Comparison of ENCODE assay signal across 26 cellular contexts in genomic region chr18:23524213-23524707, GRCh38. TPM values are rescaled to one million over a fixed set of nuclear protein-coding genes. Genes with fewer than 3 reads are reported as not detected.
DNase-seq lines count a peak whose midpoint lies in the region; ATAC-seq and TF ChIP-seq lines count a peak whose summit lies in the region.
"Had no signal": no experiment of that assay in that cellular context is flagged by ENCODE, and none has a peak within 500 bp of the region (broad histone marks: within the 10 kb centered on the region; RNA-seq: fewer than 3 reads in every experiment).

No MANE protein-coding gene starts in this region.

- TF ChIP-seq RAD21 in liver (IDR thresholded peaks at IDR 0.05) = peak in 1 of 2 donors; percentile 4

- H3K23ac ChIP-seq in trophoblast cell (ENCODE audit: low read length) = no peak overlapping the region

- H3K27me3 Mint-ChIP-seq in activated T-cell treated with anti-CD3 and anti-CD28 coated beads, Interleukin-2, amount 50 U/mL, for 72 hours (ENCODE audit: low read depth) = no peaks in the 10 kb centered on the region
- H3K27me3 Mint-ChIP-seq in activated T-cell treated with anti-CD3 and anti-CD28 coated beads, Interleukin-2, amount 50 U/mL, for 24 hours = no peaks in the 10 kb centered on the region
- H3K27me3 Mint-ChIP-seq in T-helper 17 cell = no peaks in the 10 kb centered on the region
- no peaks in the 10 kb centered on the region for H3K27me3 Mint-ChIP-seq in stimulated activated memory B cell treated with anti-CD40 and anti-IgM and Interleukin-4, amounts not matched to agents 10 μg/mL and 1 μg/mL and 100 μg/mL, for 72 hours
- H3K27me3 Mint-ChIP-seq: activated CD4-positive, alpha-beta memory T cell treated with anti-CD3 and anti-CD28 coated beads, Interleukin-2, amount 10 ng/mL, durations not matched to agents 7 days and 5 days; CD8-positive, alpha-beta memory T cell had no signal

- no peak overlapping the region for H2BK120ac ChIP-seq in trophoblast cell (ENCODE audit: insufficient read depth, low read length, poor library complexity)

- H3K9me3 ChIP-seq in T-helper 17 cell (ENCODE audit: control insufficient read depth, low read length, poor library complexity, severe bottlenecking) (no peaks in the 10 kb centered on the region), liver (ENCODE audit: control insufficient read depth in 4 of 4, low read length in 3 of 4) (no peaks in the 10 kb centered on the region), trophoblast cell (ENCODE audit: insufficient read depth, low read depth, low read length) (no peaks in the 10 kb centered on the region)
- H3K9me3 ChIP-seq: adrenal gland had no signal

- no peaks in the 10 kb centered on the region for H3K79me2 ChIP-seq in trophoblast cell (ENCODE audit: control insufficient read depth, insufficient read depth, low read length, poor library complexity)
- H3K79me2 ChIP-seq: parathyroid adenoma had no signal

- no peak overlapping the region for H4K91ac ChIP-seq in trophoblast cell (ENCODE audit: low read depth, low read length)

- no peak overlapping the region for H3K14ac ChIP-seq in trophoblast cell (ENCODE audit: low read length)

- peak overlapping the region; percentile 20 for H3K27ac Mint-ChIP-seq in activated T-cell treated with anti-CD3 and anti-CD28 coated beads, Interleukin-2, amount 50 U/mL, for 72 hours
- H3K27ac Mint-ChIP-seq in activated T-cell treated with anti-CD3 and anti-CD28 coated beads, Interleukin-2, amount 50 U/mL, for 24 hours = no peak overlapping the region
- H3K27ac Mint-ChIP-seq in T-helper 17 cell = peak overlapping the region; percentile 68
- H3K27ac Mint-ChIP-seq in stimulated activated memory B cell treated with anti-CD40 and anti-IgM and Interleukin-4, amounts not matched to agents 10 μg/mL and 1 μg/mL and 100 μg/mL, for 72 hours = peak overlapping the region; percentile 55
- H3K27ac Mint-ChIP-seq: nephron progenitor cell had no signal

- no peak overlapping the region for H3K18ac ChIP-seq in trophoblast cell (ENCODE audit: low read length)

- H2AK5ac ChIP-seq in trophoblast cell (ENCODE audit: low read length) = no peak overlapping the region

- H3K27me3 ChIP-seq in liver (ENCODE audit: control insufficient read depth in 4 of 4, insufficient read depth in 4 of 4, low read length in 3 of 4) (no peaks in the 10 kb centered on the region), trophoblast cell (ENCODE audit: insufficient read depth, low read length) (no peaks in the 10 kb centered on the region)
- H3K27me3 ChIP-seq: adrenal gland had no signal

- no peak overlapping the region for H3K4me3 Mint-ChIP-seq in activated T-cell treated with anti-CD3 and anti-CD28 coated beads, Interleukin-2, amount 50 U/mL, for 72 hours
- no peak overlapping the region for H3K4me3 Mint-ChIP-seq in activated T-cell treated with anti-CD3 and anti-CD28 coated beads, Interleukin-2, amount 50 U/mL, for 24 hours
- no peak overlapping the region for H3K4me3 Mint-ChIP-seq in T-helper 17 cell
- no peak overlapping the region for H3K4me3 Mint-ChIP-seq in stimulated activated memory B cell treated with anti-CD40 and anti-IgM and Interleukin-4, amounts not matched to agents 10 μg/mL and 1 μg/mL and 100 μg/mL, for 72 hours
- H3K4me3 Mint-ChIP-seq: activated CD4-positive, alpha-beta memory T cell treated with anti-CD3 and anti-CD28 coated beads, Interleukin-2, amount 10 ng/mL, durations not matched to agents 7 days and 5 days; CD8-positive, alpha-beta memory T cell; nephron progenitor cell had no signal

- H3K4me3 ChIP-seq in liver (ENCODE audit: low read depth in 1 of 3, low read length in 3 of 3) = no peak overlapping the region
- H3K4me3 ChIP-seq in trophoblast cell (ENCODE audit: low read depth, low read length) = no peak overlapping the region
- H3K4me3 ChIP-seq: adrenal gland had no signal

- H4K8ac ChIP-seq in trophoblast cell (ENCODE audit: low read depth, low read length) = no peak overlapping the region

- H3K4me1 Mint-ChIP-seq in activated T-cell treated with anti-CD3 and anti-CD28 coated beads, Interleukin-2, amount 50 U/mL, for 72 hours (ENCODE audit: low read depth) = peaks cover 10% of the 10 kb centered on the region
- peaks cover 12% of the 10 kb centered on the region for H3K4me1 Mint-ChIP-seq in activated T-cell treated with anti-CD3 and anti-CD28 coated beads, Interleukin-2, amount 50 U/mL, for 24 hours (ENCODE audit: low read depth)
- peaks cover 7% of the 10 kb centered on the region for H3K4me1 Mint-ChIP-seq in T-helper 17 cell
- peaks cover 16% of the 10 kb centered on the region for H3K4me1 Mint-ChIP-seq in stimulated activated memory B cell treated with anti-CD40 and anti-IgM and Interleukin-4, amounts not matched to agents 10 μg/mL and 1 μg/mL and 100 μg/mL, for 72 hours

- H2AFZ ChIP-seq in trophoblast cell (ENCODE audit: insufficient read depth, low read length, poor library complexity) = no peak overlapping the region
- H2AFZ ChIP-seq: parathyroid adenoma had no signal

- H3K4me2 ChIP-seq in trophoblast cell (ENCODE audit: low read length) = no peak overlapping the region

- H3K36me3 ChIP-seq in liver (ENCODE audit: control insufficient read depth in 4 of 4, insufficient read depth in 3 of 4, low read depth in 1 of 4, low read length in 3 of 4) = peaks cover 22 to 65% (median 54%) of the 10 kb centered on the region in 4 donors
- peaks cover 34 to 55% of the 10 kb centered on the region in 2 experiments for H3K36me3 ChIP-seq in trophoblast cell (ENCODE audit: control insufficient read depth in 1 of 2, insufficient read depth in 2 of 2, low read length in 2 of 2)

- peaks cover 6% of the 10 kb centered on the region for H3K79me1 ChIP-seq in trophoblast cell (ENCODE audit: low read length)

- no peak overlapping the region for H2BK12ac ChIP-seq in trophoblast cell (ENCODE audit: low read length)

- H4K12ac ChIP-seq in trophoblast cell (ENCODE audit: low read depth, low read length) = no peak overlapping the region

- no peak for DNase-seq in activated T-cell treated with anti-CD3 and anti-CD28 coated beads, Interleukin-2, amount 50 U/mL, for 72 hours
- no peak for DNase-seq in activated T-cell treated with anti-CD3 and anti-CD28 coated beads, Interleukin-2, amount 50 U/mL, for 24 hours
- DNase-seq in T-helper 17 cell (no peak), trophoblast cell (no peak), anterior cingulate cortex (lab: John Stamatoyannopoulos, UW) (no peak)
- no peak for DNase-seq in activated T-cell treated with anti-CD3 and anti-CD28 coated beads, Interleukin-2, amount 50 U/mL, for 1 hour
- DNase-seq: activated CD4-positive, alpha-beta memory T cell treated with anti-CD3 and anti-CD28 coated beads, Interleukin-2, amount 10 ng/mL, durations not matched to agents 7 days and 5 days; activated CD4-positive, CD25-positive, alpha-beta regulatory T cell treated with anti-CD3 and anti-CD28 coated beads, Interleukin-2, amount 50 U/mL, for 72 hours; activated effector memory CD4-positive, alpha-beta T cell treated with anti-CD3 and anti-CD28 coated beads, Interleukin-2, amount 50 U/mL, for 16 hours; adrenal gland; CD8-positive, alpha-beta memory T cell; effector CD8-positive, alpha-beta T cell; GOT3; islet precursor cell; left ventricle myocardium superior; NCI-H2029; NCI-H226; NCI-H748 treated with DMSO at 0.1 percent for 48 hours; nephron progenitor cell; stimulated activated CD4-positive, alpha-beta T cell treated with anti-CD3 and anti-CD28 coated beads, Interleukin-2, amount 100 ng/mL, for 24 hours; T-helper 1 cell had no signal

- H3K9ac ChIP-seq in liver (ENCODE audit: low read depth in 1 of 2, low read length in 2 of 2) (no peak overlapping the region), trophoblast cell (ENCODE audit: low read length) (no peak overlapping the region)
- H3K9ac ChIP-seq: parathyroid adenoma had no signal

- no peak overlapping the region for H3K4ac ChIP-seq in trophoblast cell (ENCODE audit: low read depth, low read length)

- 73% methylated on average over 14 of the region's 14 CpGs for WGBS in liver
- no CpG with 5 or more reads among the region's 14 CpGs for WGBS in trophoblast cell (ENCODE audit: extremely low coverage, insufficient coverage, insufficient read length)

- peaks cover 0 to 12% (median 5%) of the 10 kb centered on the region in 4 donors for H3K4me1 ChIP-seq in liver (ENCODE audit: control insufficient read depth in 4 of 4, insufficient read depth in 4 of 4, low read length in 3 of 4)
- H3K4me1 ChIP-seq in trophoblast cell (ENCODE audit: control insufficient read depth in 1 of 2, insufficient read depth in 2 of 2, low read length in 2 of 2) = peaks cover 14 to 20% of the 10 kb centered on the region in 2 experiments
- H3K4me1 ChIP-seq: adrenal gland had no signal

- ATAC-seq in activated T-cell treated with anti-CD3 and anti-CD28 coated beads, Interleukin-2, amount 50 U/mL, for 72 hours (replicated peaks in 1 of 2) = no peak
- ATAC-seq in T-helper 17 cell = no peak
- ATAC-seq in stimulated activated memory B cell treated with anti-CD40 and anti-IgM and Interleukin-4, amounts not matched to agents 10 μg/mL and 1 μg/mL and 100 μg/mL, for 72 hours = no peak
- ATAC-seq: left ventricle myocardium superior had no signal

- H2BK5ac ChIP-seq in trophoblast cell (ENCODE audit: low read depth, low read length, poor library complexity) = no peak overlapping the region

- no peak for TF ChIP-seq CTCF in liver (IDR thresholded peaks at IDR 0.05; ENCODE audit: low read depth, low read length, missing input control)

- no peaks in the 10 kb centered on the region for H3K9me3 Mint-ChIP-seq in activated T-cell treated with anti-CD3 and anti-CD28 coated beads, Interleukin-2, amount 50 U/mL, for 72 hours
- H3K9me3 Mint-ChIP-seq in activated T-cell treated with anti-CD3 and anti-CD28 coated beads, Interleukin-2, amount 50 U/mL, for 24 hours = no peaks in the 10 kb centered on the region
- H3K9me3 Mint-ChIP-seq in stimulated activated memory B cell treated with anti-CD40 and anti-IgM and Interleukin-4, amounts not matched to agents 10 μg/mL and 1 μg/mL and 100 μg/mL, for 72 hours = no peaks in the 10 kb centered on the region
- H3K9me3 Mint-ChIP-seq: activated CD4-positive, alpha-beta memory T cell treated with anti-CD3 and anti-CD28 coated beads, Interleukin-2, amount 10 ng/mL, durations not matched to agents 7 days and 5 days; CD8-positive, alpha-beta memory T cell; nephron progenitor cell had no signal

- H3K36me3 Mint-ChIP-seq in activated T-cell treated with anti-CD3 and anti-CD28 coated beads, Interleukin-2, amount 50 U/mL, for 72 hours (ENCODE audit: insufficient read depth in 2 of 2) = peaks cover 13 to 35% of the 10 kb centered on the region in 2 donors
- H3K36me3 Mint-ChIP-seq in activated T-cell treated with anti-CD3 and anti-CD28 coated beads, Interleukin-2, amount 50 U/mL, for 24 hours (ENCODE audit: low read depth) = peaks cover 87% of the 10 kb centered on the region
- H3K36me3 Mint-ChIP-seq in T-helper 17 cell (ENCODE audit: low read depth) = peaks cover 2% of the 10 kb centered on the region
- H3K36me3 Mint-ChIP-seq in stimulated activated memory B cell treated with anti-CD40 and anti-IgM and Interleukin-4, amounts not matched to agents 10 μg/mL and 1 μg/mL and 100 μg/mL, for 72 hours = peaks cover 74% of the 10 kb centered on the region

- H3K27ac ChIP-seq in liver (ENCODE audit: low read depth in 1 of 2, low read length in 2 of 2) (peak overlapping the region; percentile 47 to 77), trophoblast cell (ENCODE audit: low read depth, low read length) (no peak overlapping the region)
- H3K27ac ChIP-seq: 22Rv1, epithelial cell of prostate, parathyroid adenoma had no signal

RNA-seq across cellular contexts. Expression of gene RMC1, which starts 20.9 kb away (rescaled TPM):
- total RNA-seq in activated T-cell treated with anti-CD3 and anti-CD28 coated beads, Interleukin-2, amount 50 U/mL, for 72 hours = 10 to 100 TPM; 46.8 to 52.3 TPM
- total RNA-seq in T-helper 17 cell = 10 to 100 TPM; 64.0 to 72.2 TPM
- 10 to 100 TPM; 20.6 to 24.7 TPM for total RNA-seq in liver
- polyA plus RNA-seq in liver = 10 to 100 TPM; 15.6 to 21.0 TPM
- 29.1 and 31.9 TPM in 2 replicates for polyA plus RNA-seq in trophoblast cell (2013)
